Comparison of ENCODE assay signal across 8 cellular contexts in genomic region chr1:197902131-197902453, GRCh38. TPM values are rescaled to one million over a fixed set of nuclear protein-coding genes. Genes with fewer than 3 reads are reported as not detected.
DNase-seq lines count a peak whose midpoint lies in the region; ATAC-seq and TF ChIP-seq lines count a peak whose summit lies in the region.

No MANE protein-coding gene starts in this region.

- TF ChIP-seq CTCF in AG04449 (IDR thresholded peaks at IDR 0.05; ENCODE audit: insufficient read depth, low read length, missing control alignments) (no peak), MCF 10A (IDR thresholded peaks at IDR 0.05; ENCODE audit: unreplicated experiment) (no peak)

- H3K27me3 Mint-ChIP-seq in MCF 10A (ENCODE audit: insufficient read depth, unreplicated experiment), result no peaks in the 10 kb centered on the region

- TSS peak; percentile 79 for BruUV-seq in MCF 10A (replicated peaks; lab: Mats Ljungman, UMichigan)

- H3K36me3 ChIP-seq in mucosa of stomach (ENCODE audit: control insufficient read depth, insufficient read depth, low read length), result no peaks in the 10 kb centered on the region

- peak overlapping the region; percentile 93 for H3K27ac Mint-ChIP-seq in MCF 10A (ENCODE audit: low read depth, unreplicated experiment)

- peak overlapping the region; percentile 79 for H3K4me3 ChIP-seq in AG04449 (ENCODE audit: low read depth, low read length)
- H3K4me3 ChIP-seq in mucosa of stomach (ENCODE audit: low read length), result peak overlapping the region; percentile 58

- H3K4me3 Mint-ChIP-seq in MCF 10A (ENCODE audit: unreplicated experiment), result peak overlapping the region; percentile 86

- H3K27me3 ChIP-seq in mucosa of stomach (ENCODE audit: control insufficient read depth, insufficient read depth, low read length), result peaks cover 15% of the 10 kb centered on the region

- H3K9me3 ChIP-seq in mucosa of stomach (ENCODE audit: control insufficient read depth, low read length), result no peaks in the 10 kb centered on the region

- H3K9ac ChIP-seq in mucosa of stomach (ENCODE audit: low read length), result peak overlapping the region; percentile 85

- DNase-seq in AG04449 (ENCODE audit: low read depth, low spot score), result no peak
- DNase-seq in MCF 10A (ENCODE audit: unreplicated experiment), result no peak
- DNase-seq in posterior vena cava (ENCODE audit: low spot score), result no peak
- no peak for DNase-seq in MV-4-11 (lab: John Stamatoyannopoulos, UW)

- peaks cover 26% of the 10 kb centered on the region for H3K4me1 Mint-ChIP-seq in MCF 10A (ENCODE audit: insufficient read depth, unreplicated experiment)

- H3K9me3 Mint-ChIP-seq in MCF 10A (ENCODE audit: unreplicated experiment), result no peaks in the 10 kb centered on the region

- intact Hi-C loops in MCF 10A (cut with micrococcal nuclease), result loop anchor here (10.0 kb wide), 1 partner anchor 127 kb away; the partner anchor contains the start of gene DENND1B
- intact Hi-C loops in posterior vena cava (cut with DNase I), result no loop called here

- POLR2A ChIA-PET in AG04449 (lab: Yijun Ruan, JAX) (interaction anchor here (0.6 to 3.1 kb wide), 7 partner anchors 9 to 284 kb away, joined by 3 to 11 read pairs (median 5); partner anchors contain the start of gene LHX9), MCF 10A (lab: Yijun Ruan, JAX) (interaction anchor here (0.8 to 4.7 kb wide), 28 partner anchors 9 to 1035 kb away, joined by 3 to 38 read pairs (median 5); partner anchors contain the start of genes DENND1B, LHX9 and NEK7)

- no peaks in the 10 kb centered on the region for H3K36me3 Mint-ChIP-seq in MCF 10A (ENCODE audit: insufficient read depth, unreplicated experiment)

- peaks cover 4% of the 10 kb centered on the region for H3K4me1 ChIP-seq in mucosa of stomach (ENCODE audit: control insufficient read depth, insufficient read depth, low read length)

- CTCF ChIA-PET in AG04449 (lab: Yijun Ruan, JAX) (interaction anchor here (1.0 to 8.0 kb wide), 7 partner anchors 11 to 382 kb away, joined by 3 to 77 read pairs (median 7); partner anchors contain the start of gene LHX9), MCF 10A (lab: Yijun Ruan, JAX) (interaction anchor here (0.7 to 3.7 kb wide), 11 partner anchors 13 to 400 kb away, joined by 3 to 44 read pairs (median 4); no protein-coding TSS in a partner anchor)

- ATAC-seq in HG03025 (IDR thresholded peaks at IDR 0.05; ENCODE audit: low FRiP score, unreplicated experiment) (peak; percentile 1), GM19463 (IDR thresholded peaks at IDR 0.05; ENCODE audit: unreplicated experiment) (no peak), GM18867 (IDR thresholded peaks at IDR 0.05; ENCODE audit: unreplicated experiment) (no peak)

RNA-seq across cellular contexts. Expression of gene C1orf53, which starts 0.3 kb away (rescaled TPM):
- 10.7 and 15.1 TPM in 2 replicates for total RNA-seq in MCF 10A (2022)
- 1 to 10 TPM; 2.0 to 4.2 TPM for total RNA-seq in posterior vena cava

RNA-seq across cellular contexts. Expression of gene LHX9, which starts 15.1 kb away (rescaled TPM):
- not detected in 2 replicates for total RNA-seq in MCF 10A (2022)
- total RNA-seq in posterior vena cava, result 1 to 10 TPM; 2.6 to 6.4 TPM
